ENCODE assay signal across 1 cellular context in the genomic region with DNA sequence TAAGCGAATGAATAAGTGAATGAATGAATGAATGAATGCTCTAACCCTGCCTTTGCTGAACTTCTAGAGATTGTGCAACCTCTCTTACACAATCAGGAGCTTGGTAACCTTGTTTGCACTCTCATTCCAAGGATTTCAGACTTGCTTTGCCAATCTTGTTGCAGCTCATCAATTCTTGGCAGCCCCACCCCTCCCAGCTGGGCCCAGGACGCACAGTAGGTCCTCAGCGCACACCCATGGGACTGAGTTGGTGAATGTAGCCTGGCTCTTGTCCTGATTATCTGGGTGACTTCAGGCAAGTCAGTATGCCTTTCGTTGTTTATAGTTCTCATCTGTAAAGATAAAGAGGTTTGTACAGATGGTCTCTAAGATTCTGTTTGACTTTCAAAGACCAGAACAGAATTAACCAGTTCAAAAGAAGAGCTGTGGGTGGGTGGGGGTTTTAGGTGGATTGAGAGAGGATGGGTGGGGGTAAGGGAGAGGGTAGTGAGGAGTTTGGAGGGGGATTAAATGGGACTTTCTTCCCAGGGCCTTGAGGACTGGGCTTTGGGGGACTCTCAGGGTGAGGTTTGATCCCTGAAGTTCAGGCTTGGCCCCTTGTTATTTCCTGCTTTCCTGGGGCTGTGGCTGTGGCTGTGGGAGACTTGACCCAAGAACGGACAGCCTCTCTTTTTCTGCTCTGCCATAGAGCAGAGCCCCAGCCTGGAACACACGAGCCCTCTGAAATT.
TF ChIP-seq lines count a peak whose summit lies in the region.

No MANE protein-coding gene starts in this region.

TF ChIP-seq in GM12878, 131 proteins besides CTCF, POLR2A, EP300 and RAD21:
- TF ChIP-seq ZNF24 (IDR thresholded peaks at IDR 0.05) = 0 out of 2 replicates have a peak, but pooled peaks have one; percentile 50
- TF ChIP-seq, protein P1, sequence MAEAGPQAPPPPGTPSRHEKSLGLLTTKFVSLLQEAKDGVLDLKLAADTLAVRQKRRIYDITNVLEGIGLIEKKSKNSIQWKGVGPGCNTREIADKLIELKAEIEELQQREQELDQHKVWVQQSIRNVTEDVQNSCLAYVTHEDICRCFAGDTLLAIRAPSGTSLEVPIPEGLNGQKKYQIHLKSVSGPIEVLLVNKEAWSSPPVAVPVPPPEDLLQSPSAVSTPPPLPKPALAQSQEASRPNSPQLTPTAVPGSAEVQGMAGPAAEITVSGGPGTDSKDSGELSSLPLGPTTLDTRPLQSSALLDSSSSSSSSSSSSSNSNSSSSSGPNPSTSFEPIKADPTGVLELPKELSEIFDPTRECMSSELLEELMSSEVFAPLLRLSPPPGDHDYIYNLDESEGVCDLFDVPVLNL (IDR thresholded peaks at IDR 0.05; ENCODE audit: low read depth, low read length) = no peak
- TF ChIP-seq RAD51 (IDR thresholded peaks at IDR 0.05) = no peak
